Comparison of ENCODE assay signal across 18 cellular contexts in genomic region chr6:121491576-121491975, GRCh38. TPM values are rescaled to one million over a fixed set of nuclear protein-coding genes. Genes with fewer than 3 reads are reported as not detected.
DNase-seq lines count a peak whose midpoint lies in the region; ATAC-seq, FAIRE-seq and TF ChIP-seq lines count a peak whose summit lies in the region.
"Had no signal": no experiment of that assay in that cellular context is flagged by ENCODE, and none has a peak within 500 bp of the region (broad histone marks: within the 10 kb centered on the region; RNA-seq: fewer than 3 reads in every experiment).

No MANE protein-coding gene starts in this region.

- no peak overlapping the region for H3K4me3 Mint-ChIP-seq in WTC11
- H3K4me3 Mint-ChIP-seq: CD8-positive, alpha-beta memory T cell had no signal

- H3K4me3 ChIP-seq in HUES48 (ENCODE audit: low read depth, low read length) (no peak overlapping the region), keratinocyte (ENCODE audit: control insufficient read depth in 2 of 3, extremely low read depth in 1 of 3, insufficient read depth in 2 of 3, low read depth in 1 of 3, low read length in 3 of 3) (no peak overlapping the region), thoracic aorta (no peak overlapping the region)
- H3K4me3 ChIP-seq: SJCRH30 had no signal

- H3K4me2 ChIP-seq in keratinocyte (ENCODE audit: control insufficient read depth, extremely low read depth, insufficient read depth, low read depth, low read length) = no peak overlapping the region

- no peak for TF ChIP-seq CTCF in WTC11 (IDR thresholded peaks at IDR 0.05)
- TF ChIP-seq CTCF in keratinocyte (optimal IDR thresholded peaks at IDR 0.05 in 1 of 3, IDR thresholded peaks at IDR 0.05 in 1 of 3, conservative IDR thresholded peaks at IDR 0.05 in 1 of 3; ENCODE audit: extremely low read depth in 1 of 3, insufficient read depth in 2 of 3, low read length in 3 of 3) = no peak
- TF ChIP-seq CTCF in thoracic aorta (IDR thresholded peaks at IDR 0.05) = no peak

- H4K20me1 ChIP-seq in keratinocyte (ENCODE audit: control insufficient read depth, extremely low read depth, insufficient read depth, low read length) = no peaks in the 10 kb centered on the region

- no peak overlapping the region for H3K9ac ChIP-seq in HUES48 (ENCODE audit: low read depth, low read length)
- no peak overlapping the region for H3K9ac ChIP-seq in keratinocyte (ENCODE audit: control insufficient read depth, extremely low read depth, insufficient read depth, low read length)

- H3K9me1 ChIP-seq in keratinocyte (ENCODE audit: control insufficient read depth, extremely low read depth, insufficient read depth, low read length) = no peaks in the 10 kb centered on the region

- H3K9me3 ChIP-seq in HUES48 (ENCODE audit: control insufficient read depth, insufficient read depth, low read length) (no peaks in the 10 kb centered on the region), keratinocyte (ENCODE audit: control insufficient read depth, low read depth, low read length) (no peaks in the 10 kb centered on the region), thoracic aorta (no peaks in the 10 kb centered on the region)
- H3K9me3 ChIP-seq: SJCRH30 had no signal

- no peak overlapping the region for H3K27ac Mint-ChIP-seq in WTC11
- H3K27ac Mint-ChIP-seq: CD8-positive, alpha-beta memory T cell had no signal

- H3K36me3 ChIP-seq in HUES48 (ENCODE audit: control insufficient read depth, insufficient read depth, low read length) (no peaks in the 10 kb centered on the region), keratinocyte (ENCODE audit: control insufficient read depth in 2 of 2, extremely low read depth in 1 of 2, insufficient read depth in 2 of 2, low read length in 2 of 2) (no peaks in the 10 kb centered on the region), thoracic aorta (no peaks in the 10 kb centered on the region)
- H3K36me3 ChIP-seq: SJCRH30 had no signal

- H3K27me3 ChIP-seq in HUES48 (ENCODE audit: control insufficient read depth, insufficient read depth, low read length) (no peaks in the 10 kb centered on the region), keratinocyte (ENCODE audit: control insufficient read depth, extremely low read depth, insufficient read depth, low read length) (no peaks in the 10 kb centered on the region), thoracic aorta (replicated peaks; ENCODE audit: insufficient read depth) (no peaks in the 10 kb centered on the region)
- H3K27me3 ChIP-seq: SJCRH30 had no signal

- H3K79me2 ChIP-seq in keratinocyte (ENCODE audit: control insufficient read depth, insufficient read depth, low read length) = no peaks in the 10 kb centered on the region

- dilution Hi-C loops in keratinocyte (cut with MboI; ENCODE audit: extremely low pct_ligation_motif_present, low sequenced_read_pairs) = no loop called here

- peak overlapping the region; percentile 36 for H3K27ac ChIP-seq in HUES48 (ENCODE audit: low read depth, low read length)
- H3K27ac ChIP-seq in keratinocyte (ENCODE audit: control insufficient read depth, insufficient read depth, low read length) = no peak overlapping the region
- peak overlapping the region; percentile 65 to 67 for H3K27ac ChIP-seq in thoracic aorta
- H3K27ac ChIP-seq: RWPE1, SJCRH30 had no signal

- FAIRE-seq in keratinocyte (lab: Jason Lieb, UNC) = peak; percentile 63
- FAIRE-seq: HTR-8/SVneo had no signal

- H3K9me3 Mint-ChIP-seq in WTC11 = no peaks in the 10 kb centered on the region
- H3K9me3 Mint-ChIP-seq: CD8-positive, alpha-beta memory T cell had no signal

- peak overlapping the region; percentile 29 for H2AFZ ChIP-seq in keratinocyte (ENCODE audit: control insufficient read depth, low read length)

- CTCF ChIA-PET in WTC11 (lab: Charles Lee) = no interaction called here

- ATAC-seq in WTC11 (peak; percentile 43), thoracic aorta (ENCODE audit: insufficient number of reproducible peaks, low FRiP score, low read depth) (no peak)
- ATAC-seq: HCT116 had no signal

- H3K36me3 Mint-ChIP-seq in WTC11 = no peaks in the 10 kb centered on the region
- H3K36me3 Mint-ChIP-seq: CD8-positive, alpha-beta memory T cell had no signal

- H3K4me1 Mint-ChIP-seq in WTC11 = peaks cover 45% of the 10 kb centered on the region
- H3K4me1 Mint-ChIP-seq: CD8-positive, alpha-beta memory T cell had no signal

- H3K27me3 Mint-ChIP-seq in WTC11 (ENCODE audit: low read depth) = no peaks in the 10 kb centered on the region; the same call in 1 of the 2 replicates
- H3K27me3 Mint-ChIP-seq: CD8-positive, alpha-beta memory T cell had no signal

- H3K4me1 ChIP-seq in HUES48 (ENCODE audit: control insufficient read depth, insufficient read depth, low read length) (peaks cover 28% of the 10 kb centered on the region), keratinocyte (ENCODE audit: control insufficient read depth, extremely low read depth, insufficient read depth, low read length) (no peaks in the 10 kb centered on the region), thoracic aorta (ENCODE audit: control insufficient read depth in 1 of 2, low read depth in 2 of 2) (peaks cover 10 to 25% of the 10 kb centered on the region in 2 donors)
- H3K4me1 ChIP-seq: SJCRH30 had no signal

- no peak for DNase-seq in WTC11 (ENCODE audit: low spot score)
- no peak for DNase-seq in keratinocyte (ENCODE audit: low read depth, low spot score)
- DNase-seq in thoracic aorta (ENCODE audit: low spot score) = no peak
- no peak for DNase-seq in DMS153 (lab: John Stamatoyannopoulos, UW)
- no peak for DNase-seq in activated CD4-positive, alpha-beta T cell treated with anti-CD3 and anti-CD28 coated beads, Interleukin-2, amount 50 U/mL, for 4 hours
- no peak for DNase-seq in anterior cingulate cortex (lab: John Stamatoyannopoulos, UW)
- DNase-seq: CD8-positive, alpha-beta memory T cell; EL; KBM-7; NCI-H1092; NCI-H1694 treated with DMSO at 0.1 percent for 48 hours; NCI-H2171; NCI-H526; SJCRH30 had no signal

- POLR2A ChIA-PET in WTC11 (lab: Charles Lee) = no interaction called here

TF ChIP-seq in WTC11, 78 proteins besides CTCF, POLR2A, EP300 and RAD21:
- TF ChIP-seq ZMAT4 (CRISPR knock-in tag; IDR thresholded peaks at IDR 0.05) (no peak), ATF1 (CRISPR knock-in tag; IDR thresholded peaks at IDR 0.05) (no peak), ZNF532 (CRISPR knock-in tag; IDR thresholded peaks at IDR 0.05; ENCODE audit: borderline replicate concordance) (no peak), IRF2 (CRISPR knock-in tag; IDR thresholded peaks at IDR 0.05; ENCODE audit: borderline replicate concordance, low read depth) (no peak), GRHL2 (CRISPR knock-in tag; IDR thresholded peaks at IDR 0.05; ENCODE audit: insufficient replicate concordance, severe bottlenecking) (no peak), NFE2L1 (CRISPR knock-in tag; IDR thresholded peaks at IDR 0.05) (no peak), ELF4 (CRISPR knock-in tag; IDR thresholded peaks at IDR 0.05; ENCODE audit: low read depth) (no peak), NFYB (CRISPR knock-in tag; conservative IDR thresholded peaks at IDR 0.05; ENCODE audit: low read depth) (no peak), JAZF1 (CRISPR knock-in tag; IDR thresholded peaks at IDR 0.05) (no peak)

RNA-seq across cellular contexts. Expression of gene GJA1, which starts 56.1 kb away (rescaled TPM):
- 546 to 700 TPM (median 682 TPM) in 3 replicates for total RNA-seq in WTC11 (2021)
- 114 to 199 TPM (median 164 TPM) in 3 replicates for polyA plus RNA-seq in keratinocyte
- polyA plus RNA-seq in keratinocyte (2011; ENCODE audit: low read depth) = 132 TPM
- 32.4 and 55.3 TPM in 2 replicates for polyA plus RNA-seq in keratinocyte (2011; cell fraction: cytosol; rRNA removed)
- polyA plus RNA-seq in keratinocyte (2011; cell fraction: nucleus; rRNA removed) = 228 and 282 TPM in 2 replicates
- polyA plus RNA-seq in keratinocyte (2012; ENCODE audit: low replicate concordance) = 94.0 and 190 TPM in 2 replicates
- polyA minus RNA-seq in keratinocyte = 79.3 to 246 TPM (median 164 TPM) in 3 replicates
- polyA minus RNA-seq in keratinocyte (2011; cell fraction: cytosol; rRNA and poly(A)+ RNA removed) = 50.5 TPM
- 204 and 344 TPM in 2 replicates for polyA minus RNA-seq in keratinocyte (2011; cell fraction: nucleus; rRNA and poly(A)+ RNA removed)
- total RNA-seq in thoracic aorta = 100 to 1,000 TPM; 199 to 281 TPM
- total RNA-seq: CD8-positive, alpha-beta memory T cell had no signal
- polyA plus RNA-seq: CD8-positive, alpha-beta memory T cell had no signal
